In genomic region chr10:34780818-34781380, GRCh38 we compare ENCODE assay signal across 9 cellular contexts. TPM values are rescaled to one million over a fixed set of nuclear protein-coding genes. Genes with fewer than 3 reads are reported as not detected.
DNase-seq lines count a peak whose midpoint lies in the region; ATAC-seq and TF ChIP-seq lines count a peak whose summit lies in the region.
"Had no signal": no experiment of that assay in that cellular context is flagged by ENCODE, and none has a peak within 500 bp of the region (broad histone marks: within the 10 kb centered on the region; RNA-seq: fewer than 3 reads in every experiment).

No MANE protein-coding gene starts in this region.

- no peak for TF ChIP-seq CTCF in OCI-LY7 (conservative IDR thresholded peaks at IDR 0.05; ENCODE audit: low read length)

- no peaks in the 10 kb centered on the region for H3K9me3 Mint-ChIP-seq in activated CD4-positive, alpha-beta T cell treated with anti-CD3 and anti-CD28 coated beads, Interleukin-2, amount 10 ng/mL, durations not matched to agents 24 days and 14 days
- H3K9me3 Mint-ChIP-seq: activated naive CD4-positive, alpha-beta T cell treated with anti-CD3 and anti-CD28 coated beads, Interleukin-2, amount 50 U/mL, for 72 hours had no signal

- POLR2A ChIA-PET in OCI-LY7 (lab: Charles Lee) = no interaction called here

- peaks cover 7% of the 10 kb centered on the region for H3K4me1 Mint-ChIP-seq in activated CD4-positive, alpha-beta T cell treated with anti-CD3 and anti-CD28 coated beads, Interleukin-2, amount 10 ng/mL, durations not matched to agents 24 days and 14 days

- no TSS peak for BruUV-seq in OCI-LY7 (replicated peaks; lab: Mats Ljungman, UMichigan)

- H3K27ac ChIP-seq in OCI-LY7 (ENCODE audit: low read depth, low read length, poor library complexity, severe bottlenecking) (no peak overlapping the region), thymus (ENCODE audit: low read depth) (no peak overlapping the region)

- no peaks in the 10 kb centered on the region for H3K27me3 ChIP-seq in thymus (ENCODE audit: control insufficient read depth, insufficient read depth)

- H3K4me1 ChIP-seq in OCI-LY7 (ENCODE audit: insufficient read depth, low read length, poor library complexity, severe bottlenecking) (no peaks in the 10 kb centered on the region), thymus (ENCODE audit: control insufficient read depth, insufficient read depth, low read length) (peaks cover 12% of the 10 kb centered on the region)

- peak; percentile 85 for ATAC-seq in HG02798 (IDR thresholded peaks at IDR 0.05; ENCODE audit: poor library complexity, unreplicated experiment)
- peak; percentile 75 to 79 for ATAC-seq in left cardiac atrium

- H3K9me3 ChIP-seq in OCI-LY7 (ENCODE audit: low read length) = no peaks in the 10 kb centered on the region
- no peaks in the 10 kb centered on the region for H3K9me3 ChIP-seq in thymus (ENCODE audit: control insufficient read depth)

- 2% methylated on average over 11 of the region's 11 CpGs for WGBS in thymus

- DNase-seq in activated CD4-positive, alpha-beta T cell treated with anti-CD3 and anti-CD28 coated beads, Interleukin-2, amount 10 ng/mL, durations not matched to agents 24 days and 14 days = peak; percentile 56
- DNase-seq in activated CD4-positive, alpha-beta T cell treated with anti-CD3 and anti-CD28 coated beads for 4 hours = no peak
- peak; percentile 2 for DNase-seq in OCI-LY7 (ENCODE audit: low spot score)
- peak; percentile 39 for DNase-seq in left cardiac atrium
- no peak for DNase-seq in HuH-7 (ENCODE audit: low spot score)
- no peak for DNase-seq in T-helper 9 cell

- no peaks in the 10 kb centered on the region for H3K79me2 ChIP-seq in OCI-LY7 (ENCODE audit: insufficient read depth, low read depth, low read length)

- no peak overlapping the region for H3K27ac Mint-ChIP-seq in activated CD4-positive, alpha-beta T cell treated with anti-CD3 and anti-CD28 coated beads, Interleukin-2, amount 10 ng/mL, durations not matched to agents 24 days and 14 days
- H3K27ac Mint-ChIP-seq: activated naive CD4-positive, alpha-beta T cell treated with anti-CD3 and anti-CD28 coated beads, Interleukin-2, amount 50 U/mL, for 72 hours had no signal

- peak overlapping the region; percentile 36 for H3K4me3 Mint-ChIP-seq in activated CD4-positive, alpha-beta T cell treated with anti-CD3 and anti-CD28 coated beads, Interleukin-2, amount 10 ng/mL, durations not matched to agents 24 days and 14 days

- CTCF ChIA-PET in OCI-LY7 (lab: Charles Lee; ENCODE audit: unreplicated experiment) = no interaction called here

- H3K9me2 ChIP-seq in OCI-LY7 (ENCODE audit: insufficient read depth, low read length) = no peaks in the 10 kb centered on the region

- no peaks in the 10 kb centered on the region for H3K36me3 ChIP-seq in OCI-LY7 (ENCODE audit: insufficient read depth, low read length)
- no peaks in the 10 kb centered on the region for H3K36me3 ChIP-seq in thymus (ENCODE audit: control insufficient read depth, insufficient read depth)

- no peaks in the 10 kb centered on the region for H4K20me1 ChIP-seq in OCI-LY7 (ENCODE audit: insufficient read depth, low read length)

- peaks cover 17% of the 10 kb centered on the region for H3K27me3 Mint-ChIP-seq in activated CD4-positive, alpha-beta T cell treated with anti-CD3 and anti-CD28 coated beads, Interleukin-2, amount 10 ng/mL, durations not matched to agents 24 days and 14 days

- H2AFZ ChIP-seq in OCI-LY7 (ENCODE audit: low read length) = no peak overlapping the region

- H3K4me3 ChIP-seq in OCI-LY7 (ENCODE audit: low read depth, low read length, poor library complexity, severe bottlenecking) = no peak overlapping the region
- H3K4me3 ChIP-seq in thymus (ENCODE audit: low read length) = peak overlapping the region; percentile 42

- no peak overlapping the region for H3K4me2 ChIP-seq in OCI-LY7 (ENCODE audit: low read length)

- intact Hi-C loops in activated CD4-positive, alpha-beta T cell treated with anti-CD3 and anti-CD28 coated beads, Interleukin-2, amount 10 ng/mL, durations not matched to agents 24 days and 14 days (cut with micrococcal nuclease) = no loop called here
- intact Hi-C loops in OCI-LY7 (cut with micrococcal nuclease; ENCODE audit: unreplicated experiment) = no loop called here
- intact Hi-C loops in left cardiac atrium (cut with DNase I) = no loop called here

- H3K36me3 Mint-ChIP-seq in activated CD4-positive, alpha-beta T cell treated with anti-CD3 and anti-CD28 coated beads, Interleukin-2, amount 10 ng/mL, durations not matched to agents 24 days and 14 days (ENCODE audit: low read depth) = no peaks in the 10 kb centered on the region
- H3K36me3 Mint-ChIP-seq: activated naive CD4-positive, alpha-beta T cell treated with anti-CD3 and anti-CD28 coated beads, Interleukin-2, amount 50 U/mL, for 72 hours had no signal

RNA-seq across cellular contexts. Expression of gene PARD3, which starts 34.2 kb away (rescaled TPM):
- total RNA-seq in activated CD4-positive, alpha-beta T cell treated with anti-CD3 and anti-CD28 coated beads, Interleukin-2, amount 10 ng/mL, durations not matched to agents 24 days and 14 days = 2.3 and 2.9 TPM in 2 replicates
- total RNA-seq in OCI-LY7 (2014; rRNA removed; shearing (Covaris generic)) = not detected in 2 replicates
- total RNA-seq in OCI-LY7 (2022) (not detected in 2 replicates), left cardiac atrium (10 to 100 TPM; 23.1 to 29.7 TPM)
- polyA plus RNA-seq in thymus = 13.3 TPM

Comparison
In these comparisons a context has a peak if more than half of its experiments do, and no peak if none do; other contexts are left out.
1. DNase-seq: peak in activated CD4-positive, alpha-beta T cell treated with anti-CD3 and anti-CD28 coated beads, Interleukin-2, amount 10 ng/mL, durations not matched to agents 24 days and 14 days (single experiment), OCI-LY7 (single experiment) and left cardiac atrium (single experiment); none in activated CD4-positive, alpha-beta T cell treated with anti-CD3 and anti-CD28 coated beads for 4 hours (0 of 2), HuH-7 (single experiment) and T-helper 9 cell (single experiment).